7 cellular contexts compared by ENCODE assay signal in the genomic region with DNA sequence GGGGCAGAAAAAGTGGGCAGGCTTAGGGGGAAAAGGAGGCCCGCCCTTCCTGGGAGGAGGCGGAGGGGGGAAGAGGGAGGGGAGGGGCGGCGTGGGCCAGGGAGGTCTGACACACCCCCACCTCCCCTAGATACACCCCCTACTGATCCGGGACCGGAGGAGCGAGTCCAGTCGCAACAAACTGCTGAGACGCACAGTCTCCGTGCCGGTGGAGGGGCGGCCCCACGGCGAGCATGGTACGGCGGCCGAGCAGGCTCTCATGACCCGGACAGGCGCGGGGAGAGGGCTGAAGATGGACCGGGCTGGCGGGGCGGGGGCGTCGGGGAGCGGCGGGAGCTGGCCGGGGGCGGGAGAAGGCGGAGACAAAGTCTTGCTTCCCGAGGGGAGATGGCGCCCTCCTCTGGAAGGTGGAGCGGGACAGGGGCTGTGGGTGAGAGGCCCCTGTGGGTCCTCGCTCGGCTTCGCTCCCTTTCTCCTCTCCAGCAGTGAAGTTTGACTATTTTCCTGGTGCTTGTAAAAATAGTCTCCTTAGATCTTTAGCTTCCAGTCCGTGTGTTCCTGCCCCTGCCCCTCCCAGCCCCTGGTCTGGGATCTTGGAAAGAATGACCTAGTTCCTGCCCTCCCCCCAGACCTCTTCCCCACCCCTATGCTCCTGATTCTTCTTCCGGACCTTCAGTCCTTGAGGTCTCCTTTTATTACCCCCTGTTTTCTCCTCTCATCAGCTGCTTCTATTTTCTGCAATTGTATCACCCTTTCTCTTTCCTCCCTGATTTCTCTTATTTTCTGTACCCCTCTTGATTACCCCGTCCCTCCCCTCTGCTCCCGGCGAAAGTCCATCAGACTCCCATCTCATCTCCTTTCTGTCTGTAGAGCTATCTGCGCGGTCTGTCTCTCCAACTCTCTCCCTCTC. TPM values are rescaled to one million over a fixed set of nuclear protein-coding genes. Genes with fewer than 3 reads are reported as not detected.
A peak's percentile ranks its signal among the peaks of the same experiment; 100 is the strongest.
DNase-seq lines count a peak whose midpoint lies in the region; FAIRE-seq and TF ChIP-seq lines count a peak whose summit lies in the region.

No MANE protein-coding gene starts in this region.

- no peaks in the 10 kb centered on the region for H3K9me3 ChIP-seq in mucosa of stomach (ENCODE audit: control insufficient read depth, low read length)

- no peak; the same call in 1 of the 2 replicates for TF ChIP-seq POLR2A in GM12891 (IDR thresholded peaks at IDR 0.05; ENCODE audit: low read depth, low read length)

- DNase-seq in GM12891 (ENCODE audit: insufficient read length, low spot score): peak; percentile 75
- DNase-seq in HL-60 (ENCODE audit: low read depth in 1 of 2, low spot score in 1 of 2): peak; percentile 75 to 81
- DNase-seq in OCI-M1 (lab: John Stamatoyannopoulos, UW): peak; percentile 96
- DNase-seq in activated T-cell treated with anti-CD3 and anti-CD28 coated beads, Interleukin-2, amount 50 U/mL, for 1 hour: peak; percentile 82
- no peak for DNase-seq in epithelial cell of proximal tubule (ENCODE audit: low read depth)
- DNase-seq in stimulated activated CD8-positive, alpha-beta memory T cell treated with anti-CD3 and anti-CD28 coated beads, Interleukin-7, amount 100 ng/mL, for 1 hour (ENCODE audit: low read depth in 2 of 2): peak; percentile 56 to 69

- H3K9ac ChIP-seq in mucosa of stomach (ENCODE audit: low read length): peak overlapping the region; percentile 80

- FAIRE-seq in GM12891 (lab: Jason Lieb, UNC): peak; percentile 86

- no peaks in the 10 kb centered on the region for H3K36me3 ChIP-seq in mucosa of stomach (ENCODE audit: control insufficient read depth, insufficient read depth, low read length)

- peaks cover 27% of the 10 kb centered on the region for H3K4me1 ChIP-seq in mucosa of stomach (ENCODE audit: control insufficient read depth, insufficient read depth, low read length)

- peak overlapping the region; percentile 54 for H3K27ac ChIP-seq in HL-60 (replicated peaks)

- no peaks in the 10 kb centered on the region for H3K27me3 ChIP-seq in HL-60 (ENCODE audit: insufficient read depth, poor library complexity, severe bottlenecking)
- H3K27me3 ChIP-seq in mucosa of stomach (ENCODE audit: control insufficient read depth, insufficient read depth, low read length): peaks cover 4% of the 10 kb centered on the region

- TF ChIP-seq CTCF in HL-60 (IDR thresholded peaks at IDR 0.05; ENCODE audit: insufficient read depth, low read length): peak; percentile 29
- TF ChIP-seq CTCF in epithelial cell of proximal tubule (conservative IDR thresholded peaks at IDR 0.05; ENCODE audit: low read depth, low read length): peak; percentile 61

- H3K4me3 ChIP-seq in HL-60 (replicated peaks; ENCODE audit: insufficient read depth, low read length) (peak overlapping the region; percentile 58), epithelial cell of proximal tubule (ENCODE audit: low read depth, low read length) (peak overlapping the region; percentile 85), mucosa of stomach (ENCODE audit: low read length) (peak overlapping the region; percentile 61)

TF ChIP-seq in GM12891, 5 proteins besides CTCF, POLR2A, EP300 and RAD21:
- no peak for TF ChIP-seq SPI1 (IDR thresholded peaks at IDR 0.05; ENCODE audit: low read depth, low read length)
- peak; percentile 40; the same call in 1 of the 2 replicates for TF ChIP-seq POLR2AphosphoS5 (IDR thresholded peaks at IDR 0.05; ENCODE audit: low read depth, low read length)
- TF ChIP-seq POU2F2 (IDR thresholded peaks at IDR 0.05; ENCODE audit: low read depth, low read length): no peak
- no peak for TF ChIP-seq PAX5 (IDR thresholded peaks at IDR 0.05; ENCODE audit: insufficient read depth, low read length, severe bottlenecking)
- 0 out of 2 replicates have a peak, but pooled peaks have one; percentile 30 for TF ChIP-seq TAF1 (IDR thresholded peaks at IDR 0.05; ENCODE audit: low read depth, low read length)

RNA-seq across cellular contexts. Expression of gene SYNGAP1, which starts 6.1 kb away (rescaled TPM):
- 10.4 TPM for polyA plus RNA-seq in GM12891 (2012; ENCODE audit: low read depth, missing spikeins)
- 0.87 and 2.3 TPM in 2 replicates for total RNA-seq in epithelial cell of proximal tubule

RNA-seq across cellular contexts. Expression of gene CUTA, which starts 8.0 kb away (rescaled TPM):
- polyA plus RNA-seq in GM12891 (2012; ENCODE audit: low read depth, missing spikeins): 237 TPM
- 206 and 273 TPM in 2 replicates for total RNA-seq in epithelial cell of proximal tubule

RNA-seq across cellular contexts. Expression of gene PHF1, which starts 15.1 kb away (rescaled TPM):
- polyA plus RNA-seq in GM12891 (2012; ENCODE audit: low read depth, missing spikeins): 23.5 TPM
- total RNA-seq in epithelial cell of proximal tubule: 20.7 and 25.4 TPM in 2 replicates

RNA-seq across cellular contexts. Expression of gene ZBTB9, which starts 28.5 kb away (rescaled TPM):
- 4.1 TPM for polyA plus RNA-seq in GM12891 (2012; ENCODE audit: low read depth, missing spikeins)
- 4.3 and 4.6 TPM in 2 replicates for total RNA-seq in epithelial cell of proximal tubule

RNA-seq across cellular contexts. Expression of gene KIFC1, which starts 34.3 kb away (rescaled TPM):
- polyA plus RNA-seq in GM12891 (2012; ENCODE audit: low read depth, missing spikeins): 29.0 TPM
- 117 and 126 TPM in 2 replicates for total RNA-seq in epithelial cell of proximal tubule
